In the genomic region with DNA sequence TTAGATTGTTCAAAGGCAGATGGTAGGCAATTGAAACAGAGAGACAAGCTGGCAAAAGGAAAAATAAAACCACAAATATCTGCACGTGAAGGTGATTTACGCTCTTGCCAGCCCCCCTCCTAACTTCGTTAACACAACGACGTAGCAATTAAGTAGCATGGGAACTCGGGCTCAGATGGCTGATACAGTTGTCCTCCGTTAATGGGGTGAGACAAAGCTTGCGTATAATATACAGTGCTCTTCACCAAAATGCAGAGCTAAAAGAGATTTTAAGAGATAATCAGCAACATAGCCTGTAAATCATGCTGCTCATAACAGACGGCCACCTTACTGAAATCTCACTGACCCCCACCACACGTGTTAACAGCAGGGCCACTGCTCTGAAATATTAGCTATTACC, we compare ENCODE assay signal across 23 cellular contexts. TPM values are rescaled to one million over a fixed set of nuclear protein-coding genes. Genes with fewer than 3 reads are reported as not detected.
DNase-seq lines count a peak whose midpoint lies in the region; ATAC-seq and TF ChIP-seq lines count a peak whose summit lies in the region.
"Had no signal": no experiment of that assay in that cellular context is flagged by ENCODE, and none has a peak within 500 bp of the region (broad histone marks: within the 10 kb centered on the region; RNA-seq: fewer than 3 reads in every experiment).

No MANE protein-coding gene starts in this region.

- H3K9ac ChIP-seq in IMR-90 (ENCODE audit: low read depth, low read length) (no peak overlapping the region), mesendoderm (ENCODE audit: low read length) (no peak overlapping the region)

- H3K9me3 ChIP-seq in IMR-90 (ENCODE audit: control insufficient read depth, insufficient read depth, low read length) (no peaks in the 10 kb centered on the region), gastroesophageal sphincter (no peaks in the 10 kb centered on the region), tibial artery (no peaks in the 10 kb centered on the region)
- H3K9me3 ChIP-seq: testis had no signal

- H3K4me3 ChIP-seq in IMR-90 (ENCODE audit: insufficient read depth, low read depth, low read length) (no peak overlapping the region), gastroesophageal sphincter (no peak overlapping the region), tibial artery (peak overlapping the region in 1 of 2 donors; percentile 6), mesendoderm (ENCODE audit: low read length) (no peak overlapping the region)
- H3K4me3 ChIP-seq: hepatocyte, testis had no signal

- DNase-seq in IMR-90 (no peak), NCI-H69 (lab: John Stamatoyannopoulos, UW) (peak; percentile 19), tibial artery (no peak), NCI-H2107 treated with DMSO at 0.1 percent for 48 hours (lab: John Stamatoyannopoulos, UW; ENCODE audit: unreplicated experiment) (no peak), mesendoderm (no peak)
- DNase-seq: activated CD4-positive, alpha-beta T cell treated with anti-CD3 and anti-CD28 coated beads for 36 hours; activated CD8-positive, alpha-beta memory T cell treated with anti-CD3 and anti-CD28 coated beads for 24 hours; activated T-cell treated with anti-CD3 and anti-CD28 coated beads, Interleukin-2, amount 50 U/mL, for 24 hours; CD8-positive, alpha-beta T cell; effector memory CD4-positive, alpha-beta T cell; foreskin keratinocyte; immature natural killer cell; Kasumi-1; naive B cell; NCI-H187 treated with DMSO at 0.1 percent for 48 hours; occipital lobe; SIG-M5; stimulated activated CD4-positive, alpha-beta T cell treated with anti-CD3 and anti-CD28 coated beads, Interleukin-4, amount 100 ng/mL, for 1 hour; stimulated activated naive CD4-positive, alpha-beta T cell had no signal

- peaks cover 14% of the 10 kb centered on the region for H3K4me1 ChIP-seq in IMR-90 (ENCODE audit: control insufficient read depth, insufficient read depth, low read length)
- peaks cover 0 to 97% (median 18%) of the 10 kb centered on the region in 3 donors for H3K4me1 ChIP-seq in gastroesophageal sphincter
- H3K4me1 ChIP-seq in tibial artery: peaks cover 9 to 94% (median 58%) of the 10 kb centered on the region in 4 donors
- peaks cover 14% of the 10 kb centered on the region for H3K4me1 ChIP-seq in mesendoderm (ENCODE audit: control insufficient read depth, low read depth, low read length)
- H3K4me1 ChIP-seq: foreskin keratinocyte had no signal

- dilution Hi-C loops in IMR-90 (cut with HindIII; ENCODE audit: low sequenced_read_pairs, unreplicated experiment): no loop called here

- H3K4ac ChIP-seq in IMR-90 (ENCODE audit: low read depth, low read length): no peak overlapping the region
- H3K4ac ChIP-seq in mesendoderm (ENCODE audit: low read depth, low read length): no peak overlapping the region

- H2AK5ac ChIP-seq in IMR-90 (ENCODE audit: low read depth, low read length) (no peak overlapping the region), mesendoderm (ENCODE audit: low read length) (no peak overlapping the region)

- H3K4me2 ChIP-seq in IMR-90 (ENCODE audit: low read depth, low read length) (no peak overlapping the region), mesendoderm (ENCODE audit: low read length) (no peak overlapping the region)
- H3K4me2 ChIP-seq: hepatocyte had no signal

- TF ChIP-seq EP300 in gastroesophageal sphincter (IDR thresholded peaks at IDR 0.05): no peak

- H3K9me1 ChIP-seq in IMR-90 (ENCODE audit: insufficient read depth, low read length): peaks cover 27% of the 10 kb centered on the region; the same call in 1 of the 2 replicates

- no TSS peak for BruUV-seq in IMR-90 (replicated peaks; lab: Mats Ljungman, UMichigan)

- H2BK120ac ChIP-seq in IMR-90 (ENCODE audit: low read depth, low read length) (no peak overlapping the region), mesendoderm (ENCODE audit: low read depth, low read length) (no peak overlapping the region)

- H3K27ac ChIP-seq in IMR-90 (ENCODE audit: insufficient read depth, low read length) (no peak overlapping the region), gastroesophageal sphincter (peak overlapping the region in 3 of 4 donors; percentile 41 to 59 (median 51)), tibial artery (peak overlapping the region; percentile 48 to 61), mesendoderm (ENCODE audit: low read depth, low read length) (no peak overlapping the region)
- H3K27ac ChIP-seq: foreskin keratinocyte, hepatocyte had no signal

- TF ChIP-seq RAD21 in IMR-90 (IDR thresholded peaks at IDR 0.05; ENCODE audit: low read length): no peak

- H3K79me1 ChIP-seq in IMR-90 (ENCODE audit: low read depth in 1 of 2, low read length in 2 of 2) (peaks cover 50 to 90% of the 10 kb centered on the region in 2 experiments), mesendoderm (ENCODE audit: low read length) (peaks cover 8% of the 10 kb centered on the region)

- H2BK15ac ChIP-seq in IMR-90 (ENCODE audit: low read depth, low read length) (no peak overlapping the region), mesendoderm (replicated peaks; ENCODE audit: low read depth) (no peak overlapping the region)

- 0 out of 2 replicates have a peak overlapping the region, but pooled peaks have one; percentile 25 for H3K23ac ChIP-seq in IMR-90 (ENCODE audit: low read depth, low read length)
- H3K23ac ChIP-seq in mesendoderm (ENCODE audit: low read length): no peak overlapping the region

- H4K8ac ChIP-seq in IMR-90 (ENCODE audit: low read depth in 2 of 2, low read length in 2 of 2) (no peak overlapping the region), mesendoderm (ENCODE audit: low read depth, low read length) (no peak overlapping the region)

- TF ChIP-seq POLR2A in IMR-90 (IDR thresholded peaks at IDR 0.05; ENCODE audit: low read depth, low read length): no peak
- TF ChIP-seq POLR2A in gastroesophageal sphincter (IDR thresholded peaks at IDR 0.05): no peak

- no peak overlapping the region for H2BK5ac ChIP-seq in IMR-90 (ENCODE audit: low read depth, low read length, poor library complexity, severe bottlenecking)
- H2BK5ac ChIP-seq in mesendoderm (ENCODE audit: low read length): no peak overlapping the region

- H3K79me2 ChIP-seq in mesendoderm (ENCODE audit: control insufficient read depth, insufficient read depth, low read length): peaks cover 4% of the 10 kb centered on the region

- no peak overlapping the region for H3K18ac ChIP-seq in IMR-90 (ENCODE audit: low read depth, low read length)
- no peak overlapping the region for H3K18ac ChIP-seq in mesendoderm (ENCODE audit: low read length)

- no peak overlapping the region for H4K91ac ChIP-seq in IMR-90 (ENCODE audit: insufficient read depth, low read depth, low read length)

- no peak for ATAC-seq in IMR-90 (ENCODE audit: low read depth)
- no peak for ATAC-seq in gastroesophageal sphincter
- ATAC-seq in HG03354 (IDR thresholded peaks at IDR 0.05; ENCODE audit: poor library complexity, severe bottlenecking, unreplicated experiment): no peak
- ATAC-seq: activated CD4-positive, alpha-beta T cell treated with anti-CD3 and anti-CD28 coated beads for 36 hours; CD8-positive, alpha-beta T cell; foreskin keratinocyte had no signal

- H3K56ac ChIP-seq in IMR-90 (ENCODE audit: extremely low read depth, insufficient read depth, low read length) (no peak overlapping the region), mesendoderm (ENCODE audit: low read length) (no peak overlapping the region)

- H3K27me3 ChIP-seq in IMR-90 (ENCODE audit: control insufficient read depth, insufficient read depth, low read length) (no peaks in the 10 kb centered on the region), gastroesophageal sphincter (no peaks in the 10 kb centered on the region), tibial artery (no peaks in the 10 kb centered on the region), mesendoderm (ENCODE audit: insufficient read depth, low read length, poor library complexity) (no peaks in the 10 kb centered on the region)
- H3K27me3 ChIP-seq: foreskin keratinocyte, hepatocyte, testis had no signal

- CTCF ChIA-PET in IMR-90 (lab: Yijun Ruan, JAX): interaction anchor here (0.6 kb wide), 1 partner anchor 104 kb away, joined by 3 read pairs; no protein-coding TSS in a partner anchor

- H2AK9ac ChIP-seq in IMR-90 (replicated peaks; ENCODE audit: low read depth, low read length, poor library complexity): no peak overlapping the region

- H4K5ac ChIP-seq in IMR-90 (ENCODE audit: low read depth, low read length) (no peak overlapping the region), mesendoderm (ENCODE audit: low read length) (no peak overlapping the region)

- TF ChIP-seq CTCF in IMR-90 (conservative IDR thresholded peaks at IDR 0.05; ENCODE audit: low read depth, low read length): no peak
- no peak for TF ChIP-seq CTCF in gastroesophageal sphincter (IDR thresholded peaks at IDR 0.05)
- TF ChIP-seq CTCF in tibial artery (IDR thresholded peaks at IDR 0.05): no peak

- intact Hi-C loops in IMR-90 (cut with micrococcal nuclease) (no loop called here), tibial artery (cut with DNase I; ENCODE audit: low total_unique reads) (no loop called here)

- WGBS in IMR-90 (ENCODE audit: extremely low coverage in 2 of 2, insufficient read length in 1 of 2), 2 experiments: 58% methylated on average over 2 of the region's 10 CpGs; no CpG with 5 or more reads in 1 of the 2 experiments
- 67 to 87% methylated on average over 9 to 10 of the region's 10 CpGs for WGBS in gastroesophageal sphincter (ENCODE audit: low coverage in 1 of 2), 2 donors
- no CpG with 5 or more reads among the region's 10 CpGs for WGBS in mesendoderm (ENCODE audit: extremely low coverage, insufficient coverage, low lambda C conversion rate)

- H4K20me1 ChIP-seq in IMR-90 (ENCODE audit: insufficient read depth, low read length): peaks cover 71% of the 10 kb centered on the region

- no peak overlapping the region for H3K14ac ChIP-seq in IMR-90 (replicated peaks; ENCODE audit: low read depth, low read length)

- no peak overlapping the region for H2BK20ac ChIP-seq in IMR-90 (ENCODE audit: low read depth, low read length)

- H3K36me3 ChIP-seq in IMR-90 (ENCODE audit: control insufficient read depth, insufficient read depth, low read length) (no peaks in the 10 kb centered on the region), gastroesophageal sphincter (no peaks in the 10 kb centered on the region), tibial artery (no peaks in the 10 kb centered on the region), mesendoderm (ENCODE audit: control insufficient read depth, insufficient read depth, low read length) (no peaks in the 10 kb centered on the region)

- no peak overlapping the region for H2AFZ ChIP-seq in IMR-90 (replicated peaks; ENCODE audit: low read length, poor library complexity)
- H2AFZ ChIP-seq: hepatocyte had no signal

- POLR2A ChIA-PET in IMR-90 (lab: Charles Lee; ENCODE audit: unreplicated experiment): interaction anchor here (0.6 kb wide), 2 partner anchors 22 to 247 kb away, joined by 3 to 4 read pairs; no protein-coding TSS in a partner anchor

- in situ Hi-C loops in IMR-90 (cut with MboI; ENCODE audit: low sequenced_read_pairs): no loop called here

TF ChIP-seq in IMR-90, 13 proteins besides CTCF, POLR2A, EP300 and RAD21 (continues in another document):
- TF ChIP-seq MXI1 (IDR thresholded peaks at IDR 0.05; ENCODE audit: borderline replicate concordance, low read depth, low read length): no peak

RNA-seq across cellular contexts. Expression of gene ETV6, which starts 22.9 kb away (rescaled TPM):
- total RNA-seq in IMR-90 (2012; rRNA removed) (9.4 and 9.9 TPM in 2 replicates), gastroesophageal sphincter (10 to 100 TPM; 18.7 to 30.1 (median 21.1) TPM)
- 8.4 and 8.6 TPM in 2 replicates for polyA plus RNA-seq in IMR-90 (2012; rRNA removed)
- polyA plus RNA-seq in IMR-90 (2012; cell fraction: cytosol; rRNA removed): 2.6 and 2.7 TPM in 2 replicates
- 20.3 and 40.4 TPM in 2 replicates for polyA plus RNA-seq in IMR-90 (2012; cell fraction: nucleus; rRNA removed; ENCODE audit: low replicate concordance)
- 6.9 TPM for polyA plus RNA-seq in mesendoderm (2013, experiment 1 of 2)
- 7.1 TPM for polyA plus RNA-seq in mesendoderm (2013, experiment 2 of 2)

Comparison
In these comparisons a context has a peak if more than half of its experiments do, and no peak if none do; other contexts are left out.
1. H3K27ac ChIP-seq: peak in gastroesophageal sphincter (3 of 4) and tibial artery (2 of 2); none in IMR-90 (single experiment) and mesendoderm (single experiment).